In the genomic region with DNA sequence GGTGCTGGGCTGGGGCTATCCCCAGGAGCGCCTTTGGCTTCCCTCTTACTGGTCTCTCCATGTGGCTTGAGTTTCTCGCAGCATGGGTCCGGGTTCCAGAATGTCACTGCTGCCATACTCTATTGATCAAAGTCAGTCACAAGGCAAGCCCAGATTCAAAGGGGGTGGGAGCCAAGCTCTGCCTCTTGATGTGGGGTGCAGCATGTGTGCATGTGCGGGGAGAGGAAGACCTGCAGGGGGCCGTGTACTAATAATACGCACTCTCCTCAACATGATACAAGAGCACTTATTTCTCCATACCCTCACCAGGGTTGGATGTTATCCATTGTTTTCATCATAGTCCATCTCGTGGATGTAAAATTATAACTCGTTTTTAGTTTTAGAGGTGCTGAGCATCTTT, we compare ENCODE assay signal across 24 cellular contexts.
"Had no signal": no experiment of that assay in that cellular context is flagged by ENCODE, and none has a peak within 500 bp of the region (broad histone marks: within the 10 kb centered on the region; RNA-seq: fewer than 3 reads in every experiment).

No MANE protein-coding gene starts in this region.

- ATAC-seq: activated CD4-positive, alpha-beta T cell treated with anti-CD3 and anti-CD28 coated beads for 36 hours; activated CD4-positive, CD25-positive, alpha-beta regulatory T cell treated with anti-CD3 and anti-CD28 coated beads, Interleukin-2, amount 50 U/mL, for 24 hours; activated CD8-positive, alpha-beta T cell treated with anti-CD3 and anti-CD28 coated beads, Interleukin-2, amount 10 ng/mL, durations not matched to agents 7 days and 5 days; activated naive CD8-positive, alpha-beta T cell treated with anti-CD3 and anti-CD28 coated beads, Interleukin-2, amount 50 U/mL, for 24 hours; Panc1; WTC11 had no signal

- H3K36me3 ChIP-seq: brain microvascular endothelial cell, SJCRH30 had no signal

- H3K4me1 ChIP-seq: SJCRH30 had no signal

- H3K9me3 ChIP-seq: SJCRH30 had no signal

- H3K27me3 ChIP-seq: brain microvascular endothelial cell had no signal

- H3K4me3 ChIP-seq: SJCRH30, SK-N-MC had no signal

- H3K27ac ChIP-seq: brain microvascular endothelial cell, SJCRH30, SK-N-MC had no signal

- DNase-seq: activated CD4-positive, alpha-beta T cell treated with anti-CD3 and anti-CD28 coated beads for 36 hours; activated CD4-positive, alpha-beta T cell treated with anti-CD3 and anti-CD28 coated beads, Interleukin-2, amount 10 ng/mL, durations not matched to agents 7 days and 5 days; activated CD4-positive, alpha-beta T cell treated with anti-CD3 and anti-CD28 coated beads, Interleukin-2, amount 50 U/mL, for 48 hours; activated CD8-positive, alpha-beta T cell treated with anti-CD3 and anti-CD28 coated beads, Interleukin-2, amount 10 ng/mL, durations not matched to agents 7 days and 5 days; activated gamma-delta T cell treated with Interleukin-2 at 50 U/mL for 16 hours; activated naive CD4-positive, alpha-beta T cell treated with anti-CD3 and anti-CD28 coated beads for 36 hours; activated naive CD8-positive, alpha-beta T cell treated with anti-CD3 and anti-CD28 coated beads, Interleukin-2, amount 50 U/mL, for 24 hours; activated T-cell treated with anti-CD3 and anti-CD28 coated beads, Interleukin-2, amount 50 U/mL, for 24 hours; amniotic stem cell; brain microvascular endothelial cell; central memory CD4-positive, alpha-beta T cell; NCI-H1105; NCI-H1417 treated with DMSO at 0.1 percent for 48 hours; NCI-H187 treated with DMSO at 0.1 percent for 48 hours; NCI-H2081 treated with DMSO at 0.1 percent for 48 hours; NCI-H345; NCI-H524 treated with DMSO at 0.1 percent for 48 hours; SHP77; SJCRH30 had no signal

- FAIRE-seq: TTC549 had no signal
